8 cellular contexts compared by ENCODE assay signal in the genomic region with DNA sequence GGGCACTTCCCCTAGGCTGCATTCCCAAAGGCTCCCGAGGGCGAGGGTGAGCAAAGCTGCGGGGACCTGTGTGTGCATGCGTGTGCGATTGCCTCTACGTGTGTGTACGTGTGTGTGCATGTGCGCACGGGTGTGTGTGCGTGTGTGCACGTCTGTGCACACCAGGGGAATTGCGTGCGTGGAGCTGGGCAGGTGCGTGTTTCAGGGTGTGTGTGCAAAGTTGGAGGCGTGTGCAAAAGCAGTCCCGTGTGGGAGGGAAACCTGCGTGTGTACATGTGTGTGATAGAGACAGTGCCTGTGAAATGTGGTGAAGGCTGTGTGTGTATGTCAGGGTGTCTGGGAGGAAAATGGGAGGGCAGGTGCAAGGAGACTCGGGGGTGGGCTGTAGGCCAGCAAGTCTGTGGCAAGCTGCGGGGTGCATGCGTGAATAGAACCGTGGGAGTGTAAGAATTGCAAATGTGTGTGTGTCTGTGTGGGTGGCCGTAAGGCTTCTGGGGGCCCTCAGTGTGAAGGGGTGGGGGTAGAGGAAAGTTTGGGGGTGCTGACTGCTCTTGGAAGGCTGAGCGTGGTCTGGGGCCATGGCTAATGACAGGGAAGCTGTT. TPM values are rescaled to one million over a fixed set of nuclear protein-coding genes. Genes with fewer than 3 reads are reported as not detected.
A peak's percentile ranks its signal among the peaks of the same experiment; 100 is the strongest.
DNase-seq lines count a peak whose midpoint lies in the region; ATAC-seq and TF ChIP-seq lines count a peak whose summit lies in the region.

No MANE protein-coding gene starts in this region.

- H3K4me3 Mint-ChIP-seq in T-cell, result peak overlapping the region; percentile 44 to 88 (median 82)

- no peaks in the 10 kb centered on the region for H3K36me3 Mint-ChIP-seq in T-cell

- no peak overlapping the region for H3K27ac Mint-ChIP-seq in T-cell

- CTCF ChIA-PET in T-cell (lab: Charles Lee), result no interaction called here

- DNase-seq in T-cell, result no peak
- DNase-seq in fibroblast of the aortic adventitia (ENCODE audit: low read depth), result no peak
- DNase-seq in skeletal muscle cell (ENCODE audit: low read depth), result no peak
- DNase-seq in NCI-H1436 treated with DMSO at 0.1 percent for 48 hours (lab: John Stamatoyannopoulos, UW), result no peak
- DNase-seq in left lobe of liver (ENCODE audit: low spot score), result no peak
- DNase-seq in NCI-H1694 (lab: John Stamatoyannopoulos, UW), result no peak
- DNase-seq in occipital lobe (lab: John Stamatoyannopoulos, UW), result no peak

- TF ChIP-seq CTCF in fibroblast of the aortic adventitia (IDR thresholded peaks at IDR 0.05; ENCODE audit: insufficient read depth, low read length), result no peak

- ATAC-seq in GM18909 (IDR thresholded peaks at IDR 0.05; ENCODE audit: poor library complexity, unreplicated experiment) (peak; percentile 26), T-cell (replicated peaks in 1 of 4) (no peak), left lobe of liver (no peak)

- H3K9me3 Mint-ChIP-seq in T-cell, result no peaks in the 10 kb centered on the region

- H3K27me3 Mint-ChIP-seq in T-cell, result peaks cover 12 to 54% of the 10 kb centered on the region in 2 donors

- POLR2A ChIA-PET in T-cell (lab: Charles Lee), result no interaction called here

- H3K4me3 ChIP-seq in fibroblast of the aortic adventitia (ENCODE audit: low read depth, low read length) (peak overlapping the region; percentile 60), skeletal muscle cell (ENCODE audit: low read depth, low read length) (peak overlapping the region; percentile 36)

- H3K4me1 Mint-ChIP-seq in T-cell, result peaks cover 21 to 27% (median 25%) of the 10 kb centered on the region in 3 donors

RNA-seq across cellular contexts. Expression of gene SEC14L5, which starts 0.5 kb away (rescaled TPM):
- total RNA-seq in T-cell (under 1 TPM in 1 of 5 donors, not detected in 4; 0.05 TPM), fibroblast of the aortic adventitia (ENCODE audit: low replicate concordance) (1.2 and 3.0 TPM in 2 replicates), left lobe of liver (0.33 TPM), occipital lobe (0.47 TPM)

RNA-seq across cellular contexts. Expression of gene PPL, which starts 21.7 kb away (rescaled TPM):
- total RNA-seq in T-cell (under 1 TPM in 3 of 5 donors, not detected in 2; 0.10 to 0.32 (median 0.12) TPM), fibroblast of the aortic adventitia (ENCODE audit: low replicate concordance) (53.9 and 57.9 TPM in 2 replicates), left lobe of liver (26.4 TPM), occipital lobe (0.31 TPM)

Comparison
In these comparisons a context has a peak if more than half of its experiments do, and no peak if none do; other contexts are left out.
1. RNA of gene PPL, which starts 21.7 kb away (total RNA-seq): 53.9 to 57.9 TPM in fibroblast of the aortic adventitia and 26.4 TPM in left lobe of liver (single experiment); 0.31 TPM in occipital lobe (single experiment) and 0.10 to 0.32 TPM in T-cell; every median in the first group is over 10 times any median in the second.